ENCODE assay signal across 8 cellular contexts in the genomic region with DNA sequence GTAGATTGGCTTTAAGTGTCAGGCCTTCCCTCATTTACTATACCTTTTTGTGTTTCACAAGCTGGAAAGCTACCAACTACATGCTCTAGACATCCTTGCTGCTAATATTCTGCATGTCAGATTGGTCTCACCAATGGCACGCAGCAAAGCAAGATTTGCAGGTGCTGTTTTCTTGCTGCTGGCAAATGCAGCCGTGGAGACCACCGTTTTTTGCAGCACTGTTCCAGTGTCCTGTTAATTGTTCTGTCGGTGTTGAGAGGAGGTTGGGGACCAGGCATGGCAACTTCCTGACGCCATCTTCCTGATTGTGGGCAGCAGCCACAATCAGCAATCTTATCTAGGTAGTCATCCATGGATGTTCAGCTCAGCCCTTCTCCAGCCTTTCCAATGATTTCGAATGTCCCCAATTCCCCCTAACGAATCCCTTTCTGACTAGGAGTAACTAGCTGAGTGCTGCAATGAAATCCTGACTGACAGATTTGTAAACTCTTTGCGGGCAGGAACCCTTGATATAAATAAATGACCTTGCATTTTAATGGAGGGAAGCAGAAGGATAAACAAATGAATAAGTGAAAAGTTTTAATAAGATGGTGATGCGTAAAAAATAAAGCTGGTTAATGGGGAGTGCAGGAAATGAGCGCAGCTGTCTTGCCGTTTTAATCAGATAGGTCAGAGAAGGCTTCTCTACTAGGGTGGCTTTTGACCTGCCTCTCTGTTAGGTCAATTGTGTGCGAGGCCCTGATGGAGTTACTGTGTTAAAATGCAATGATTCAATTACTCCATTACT. TPM values are rescaled to one million over a fixed set of nuclear protein-coding genes. Genes with fewer than 3 reads are reported as not detected.
DNase-seq lines count a peak whose midpoint lies in the region; ATAC-seq and TF ChIP-seq lines count a peak whose summit lies in the region.

No MANE protein-coding gene starts in this region.

- CTCF ChIA-PET in activated B cell treated with CpG ODN at 0.5 μM for 24 hours (lab: Charles Lee): interaction anchor here (0.9 to 1.3 kb wide), 2 partner anchors 107 to 425 kb away, joined by 3 to 7 read pairs; no protein-coding TSS in a partner anchor

- H3K4me3 ChIP-seq in heart left ventricle: peak overlapping the region; percentile 36 to 84 (median 70)
- H3K4me3 ChIP-seq in iPS-15b (ENCODE audit: low read depth, low read length): peak overlapping the region; percentile 77
- H3K4me3 ChIP-seq in subcutaneous abdominal adipose tissue (ENCODE audit: low read depth in 1 of 5, low read length in 5 of 5): peak overlapping the region; percentile 80 to 94 (median 84)
- H3K4me3 ChIP-seq in aorta (ENCODE audit: low read length in 2 of 2): peak overlapping the region in 1 of 2 donors; percentile 86

- peaks cover 0 to 44% (median 22%) of the 10 kb centered on the region in 12 donors for H3K4me1 ChIP-seq in heart left ventricle
- H3K4me1 ChIP-seq in iPS-15b (ENCODE audit: control insufficient read depth, insufficient read depth, low read length): peaks cover 6% of the 10 kb centered on the region
- peaks cover 2 to 25% (median 20%) of the 10 kb centered on the region in 5 donors for H3K4me1 ChIP-seq in subcutaneous abdominal adipose tissue (ENCODE audit: control insufficient read depth in 5 of 5, insufficient read depth in 5 of 5, low read length in 5 of 5)
- H3K4me1 ChIP-seq in aorta (ENCODE audit: control insufficient read depth in 1 of 2, insufficient read depth in 2 of 2, low read length in 2 of 2): no peaks in the 10 kb centered on the region

- H3K9me3 ChIP-seq in heart left ventricle (no peaks in the 10 kb centered on the region), iPS-15b (ENCODE audit: control insufficient read depth, insufficient read depth, low read length) (no peaks in the 10 kb centered on the region), subcutaneous abdominal adipose tissue (ENCODE audit: control insufficient read depth in 5 of 5, low read length in 5 of 5) (no peaks in the 10 kb centered on the region), aorta (ENCODE audit: control insufficient read depth, low read length) (no peaks in the 10 kb centered on the region)

- TF ChIP-seq POLR2A in heart left ventricle (IDR thresholded peaks at IDR 0.05) (no peak), erythroblast (IDR thresholded peaks at IDR 0.05; ENCODE audit: low read length) (no peak)

- no peaks in the 10 kb centered on the region for H3K36me3 ChIP-seq in heart left ventricle
- H3K36me3 ChIP-seq in iPS-15b (ENCODE audit: control insufficient read depth, insufficient read depth, low read length): no peaks in the 10 kb centered on the region
- H3K36me3 ChIP-seq in subcutaneous abdominal adipose tissue (ENCODE audit: control insufficient read depth in 5 of 5, insufficient read depth in 5 of 5, low read length in 5 of 5): no peaks in the 10 kb centered on the region
- no peaks in the 10 kb centered on the region for H3K36me3 ChIP-seq in aorta (ENCODE audit: control insufficient read depth in 1 of 2, insufficient read depth in 2 of 2, low read length in 1 of 2)

- POLR2A ChIA-PET in activated B cell treated with CpG ODN at 0.5 μM for 24 hours (lab: Charles Lee): interaction anchor here (0.5 to 1.5 kb wide), 14 partner anchors 27 to 1797 kb away, joined by 3 to 9 read pairs (median 5); partner anchors contain the start of genes NDUFA12 and SOCS2

- intact Hi-C loops in heart left ventricle (cut with DNase I): loop anchor here (1.0 to 10.0 kb wide), 21 partner anchors 66 to 428 kb away; partner anchors contain the start of gene SOCS2 (in 4 of the 10)
- intact Hi-C loops in Right ventricle myocardium superior (cut with DNase I): loop anchor here (2.0 to 10.0 kb wide), 3 partner anchors 66 to 106 kb away; no protein-coding TSS in a partner anchor
- intact Hi-C loops in activated B cell treated with CpG ODN at 0.5 μM for 24 hours (cut with micrococcal nuclease): loop anchor here (1.0 to 10.0 kb wide), 17 partner anchors 23 to 1871 kb away; partner anchors contain the start of genes CEP83, EEA1, FGD6 and METAP2
- intact Hi-C loops in aorta (cut with DNase I): loop anchor here (2.0 to 10.0 kb wide), 5 partner anchors 66 to 426 kb away; partner anchors contain the start of gene SOCS2 (in 1 of the 2)

- peaks cover 12% of the 10 kb centered on the region for H3K27me3 Mint-ChIP-seq in activated B cell treated with CpG ODN at 0.5 μM for 24 hours

- H3K9ac ChIP-seq in iPS-15b (ENCODE audit: low read depth, low read length): no peak overlapping the region
- H3K9ac ChIP-seq in subcutaneous abdominal adipose tissue (ENCODE audit: low read length in 5 of 5): peak overlapping the region in 3 of 5 donors; percentile 30 to 93 (median 69)

- H3K27me3 ChIP-seq in heart left ventricle (no peaks in the 10 kb centered on the region), iPS-15b (ENCODE audit: control insufficient read depth, insufficient read depth, low read length) (no peaks in the 10 kb centered on the region), subcutaneous abdominal adipose tissue (ENCODE audit: control insufficient read depth in 5 of 5, insufficient read depth in 4 of 5, low read length in 5 of 5) (no peaks in the 10 kb centered on the region), aorta (ENCODE audit: control insufficient read depth in 1 of 2, insufficient read depth in 2 of 2, low read length in 1 of 2) (no peaks in the 10 kb centered on the region)

- H3K27ac ChIP-seq in heart left ventricle (peak overlapping the region; percentile 84 to 100 (median 97)), subcutaneous abdominal adipose tissue (ENCODE audit: low read depth, low read length) (peak overlapping the region; percentile 96), aorta (ENCODE audit: low read depth in 1 of 2, low read length in 2 of 2) (peak overlapping the region in 1 of 2 donors; percentile 70)

- no peaks in the 10 kb centered on the region for H3K9me3 Mint-ChIP-seq in activated B cell treated with CpG ODN at 0.5 μM for 24 hours

- peak overlapping the region; percentile 99 for H3K4me3 Mint-ChIP-seq in activated B cell treated with CpG ODN at 0.5 μM for 24 hours

- TF ChIP-seq CTCF in heart left ventricle (IDR thresholded peaks at IDR 0.05): no peak
- TF ChIP-seq CTCF in activated B cell treated with CpG ODN at 0.5 μM for 24 hours (IDR thresholded peaks at IDR 0.05): no peak

- ATAC-seq in heart left ventricle: no peak
- no peak for ATAC-seq in Right ventricle myocardium superior (ENCODE audit: poor library complexity)
- no peak for ATAC-seq in activated B cell treated with CpG ODN at 0.5 μM for 24 hours (ENCODE audit: low read depth)
- no peak for ATAC-seq in HG03571 (IDR thresholded peaks at IDR 0.05; ENCODE audit: unreplicated experiment)
- no peak for ATAC-seq in aorta (ENCODE audit: low FRiP score)

- WGBS in heart left ventricle, 4 donors: 53 to 62% (median 55%) methylated on average over 12 of the region's 12 CpGs
- 71 to 73% methylated on average over 12 of the region's 12 CpGs for whole genome bisulfite sequencing in aorta, 2 donors

- H3K36me3 Mint-ChIP-seq in activated B cell treated with CpG ODN at 0.5 μM for 24 hours (ENCODE audit: low read depth): peaks cover 14% of the 10 kb centered on the region

- H3K27ac Mint-ChIP-seq in activated B cell treated with CpG ODN at 0.5 μM for 24 hours: peak overlapping the region; percentile 100

- H3K4me1 Mint-ChIP-seq in activated B cell treated with CpG ODN at 0.5 μM for 24 hours: peaks cover 23% of the 10 kb centered on the region

- DNase-seq in heart left ventricle (no peak), Right ventricle myocardium superior (no peak), activated B cell treated with CpG ODN at 0.5 μM for 24 hours (no peak), erythroblast (lab: John Stamatoyannopoulos, UW) (no peak), aorta (no peak)

RNA-seq across cellular contexts. Expression of gene CRADD, which starts 0.6 kb away (rescaled TPM):
- total RNA-seq in heart left ventricle (100 to 1,000 TPM in 1 of 9 donors, 10 to 100 TPM in 8; 40.1 to 100 (median 56.1) TPM), Right ventricle myocardium superior (35.8 TPM), activated B cell treated with CpG ODN at 0.5 μM for 24 hours (10.3 and 15.3 TPM in 2 replicates), aorta (10 to 100 TPM; 19.5 to 20.5 TPM)
- polyA plus RNA-seq in heart left ventricle (10 to 100 TPM; 11.0 to 40.4 TPM), aorta (10 to 100 TPM; 16.9 to 33.4 TPM)
